ENCODE assay signal across 1 cellular context in the genomic region with DNA sequence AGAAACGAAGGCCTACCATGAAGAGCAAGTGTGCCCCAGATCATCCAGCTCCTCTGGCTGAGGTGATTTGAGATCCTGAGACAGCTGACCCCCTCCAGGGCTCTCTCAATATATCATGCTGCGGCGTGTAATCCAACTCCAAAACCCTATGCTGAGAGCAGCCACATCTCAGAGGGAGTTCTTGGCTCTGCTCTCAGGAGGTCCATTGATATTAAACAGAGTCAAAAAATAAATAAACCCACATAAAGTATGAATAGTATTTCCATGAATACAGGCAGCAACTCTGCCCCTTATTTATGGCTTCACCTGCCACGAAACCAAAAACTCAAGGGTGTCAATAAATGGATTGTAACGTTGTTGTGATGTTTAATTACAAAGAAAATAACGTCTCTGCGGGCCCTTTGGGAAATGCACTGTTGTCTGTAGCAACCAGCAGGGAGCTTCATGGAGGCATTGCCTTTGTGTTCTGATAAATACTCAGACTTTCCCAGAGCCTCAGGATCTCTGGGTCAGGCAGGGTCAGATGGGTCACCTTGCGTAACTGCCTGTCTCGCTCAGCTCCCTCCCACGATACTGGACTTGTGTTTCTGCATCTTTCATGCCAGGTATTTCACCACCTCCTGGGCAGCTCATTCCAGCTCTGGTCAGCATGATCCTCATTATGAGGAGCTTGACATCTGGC.
A peak's percentile ranks its signal among the peaks of the same experiment; 100 is the strongest.
TF ChIP-seq lines count a peak whose summit lies in the region.

No MANE protein-coding gene starts in this region.

TF ChIP-seq in HEK293, 187 proteins besides CTCF, POLR2A, EP300 and RAD21:
- TF ChIP-seq REPIN1 (tag by site-specific recombination; IDR thresholded peaks at IDR 0.05; ENCODE audit: low read depth) (no peak), GLI2 (tag by site-specific recombination; IDR thresholded peaks at IDR 0.05; ENCODE audit: borderline replicate concordance, low read depth) (no peak), ZNF16 (tag by site-specific recombination; IDR thresholded peaks at IDR 0.05; ENCODE audit: low read depth) (no peak), ZBTB8A (tag by site-specific recombination; IDR thresholded peaks at IDR 0.05) (0 out of 2 replicates have a peak, but pooled peaks have one; percentile 23), FEZF1 (tag by site-specific recombination; IDR thresholded peaks at IDR 0.05) (peak; percentile 54; the same call in 1 of the 2 replicates), GLIS1 (tag by site-specific recombination; IDR thresholded peaks at IDR 0.05) (peak; percentile 86), ZIC2 (tag by site-specific recombination; IDR thresholded peaks at IDR 0.05) (peak; percentile 97), ZNF654 (tag by site-specific recombination; IDR thresholded peaks at IDR 0.05; ENCODE audit: low read depth) (no peak), ZNF544 (tag by site-specific recombination; IDR thresholded peaks at IDR 0.05) (no peak), ZEB2 (tag by site-specific recombination; IDR thresholded peaks at IDR 0.05) (no peak), ZSCAN30 (tag by site-specific recombination; IDR thresholded peaks at IDR 0.05) (no peak), ZNF2 (tag by site-specific recombination; IDR thresholded peaks at IDR 0.05) (no peak), ZNF837 (tag by site-specific recombination; IDR thresholded peaks at IDR 0.05) (no peak), ZNF473 (tag by site-specific recombination; IDR thresholded peaks at IDR 0.05) (no peak)
- TF ChIP-seq, protein P1, sequence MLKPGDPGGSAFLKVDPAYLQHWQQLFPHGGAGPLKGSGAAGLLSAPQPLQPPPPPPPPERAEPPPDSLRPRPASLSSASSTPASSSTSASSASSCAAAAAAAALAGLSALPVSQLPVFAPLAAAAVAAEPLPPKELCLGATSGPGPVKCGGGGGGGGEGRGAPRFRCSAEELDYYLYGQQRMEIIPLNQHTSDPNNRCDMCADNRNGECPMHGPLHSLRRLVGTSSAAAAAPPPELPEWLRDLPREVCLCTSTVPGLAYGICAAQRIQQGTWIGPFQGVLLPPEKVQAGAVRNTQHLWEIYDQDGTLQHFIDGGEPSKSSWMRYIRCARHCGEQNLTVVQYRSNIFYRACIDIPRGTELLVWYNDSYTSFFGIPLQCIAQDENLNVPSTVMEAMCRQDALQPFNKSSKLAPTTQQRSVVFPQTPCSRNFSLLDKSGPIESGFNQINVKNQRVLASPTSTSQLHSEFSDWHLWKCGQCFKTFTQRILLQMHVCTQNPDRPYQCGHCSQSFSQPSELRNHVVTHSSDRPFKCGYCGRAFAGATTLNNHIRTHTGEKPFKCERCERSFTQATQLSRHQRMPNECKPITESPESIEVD (tag by site-specific recombination; IDR thresholded peaks at IDR 0.05) = peak; percentile 79
